In the genomic region with DNA sequence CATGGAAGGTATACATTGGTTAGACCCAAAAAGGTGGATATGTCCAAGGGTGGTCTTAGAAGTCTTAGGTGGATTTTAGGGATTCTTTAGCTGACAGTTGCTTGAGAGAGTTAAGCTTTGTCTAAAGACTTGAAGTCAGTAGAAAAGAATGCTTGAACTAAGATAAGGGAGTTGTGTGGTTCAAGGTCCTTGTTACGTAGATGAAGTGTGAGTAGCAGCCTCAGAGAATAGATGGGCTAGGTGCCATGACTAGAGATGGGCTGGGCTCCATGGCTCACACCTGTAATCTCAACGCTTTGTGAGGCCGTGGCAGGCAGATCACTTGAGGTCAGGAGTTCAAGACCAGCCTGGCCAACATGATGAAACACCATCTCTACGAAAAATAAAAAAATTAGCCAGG, we compare ENCODE assay signal across 12 cellular contexts. TPM values are rescaled to one million over a fixed set of nuclear protein-coding genes. Genes with fewer than 3 reads are reported as not detected.
DNase-seq lines count a peak whose midpoint lies in the region; ATAC-seq and TF ChIP-seq lines count a peak whose summit lies in the region.
"Had no signal": no experiment of that assay in that cellular context is flagged by ENCODE, and none has a peak within 500 bp of the region (broad histone marks: within the 10 kb centered on the region; RNA-seq: fewer than 3 reads in every experiment).

No MANE protein-coding gene starts in this region.

- H3K27me3 ChIP-seq in CD4-positive, alpha-beta T cell (ENCODE audit: control insufficient read depth, insufficient read depth, low read length): no peaks in the 10 kb centered on the region
- H3K27me3 ChIP-seq in left ventricle myocardium inferior (ENCODE audit: low read depth): no peaks in the 10 kb centered on the region

- peaks cover 37% of the 10 kb centered on the region for H3K36me3 Mint-ChIP-seq in CD4-positive, alpha-beta T cell (ENCODE audit: low read depth)
- peaks cover 10% of the 10 kb centered on the region for H3K36me3 Mint-ChIP-seq in IgD-negative memory B cell

- no peak overlapping the region for H3K27ac Mint-ChIP-seq in CD4-positive, alpha-beta T cell
- H3K27ac Mint-ChIP-seq in IgD-negative memory B cell: no peak overlapping the region

- peaks cover 47% of the 10 kb centered on the region for H3K4me1 Mint-ChIP-seq in CD4-positive, alpha-beta T cell (ENCODE audit: low read depth)
- peaks cover 16 to 20% (median 17%) of the 10 kb centered on the region in 3 donors for H3K4me1 Mint-ChIP-seq in IgD-negative memory B cell

- intact Hi-C loops in CD4-positive, alpha-beta T cell (cut with DNase I, micrococcal nuclease): loop anchor here (2.0 kb wide), 2 partner anchors 37 to 199 kb away; partner anchors contain the start of genes MCM8 (in 1 of the 2) and TRMT6 (in 1 of the 2)
- intact Hi-C loops in left ventricle myocardium inferior (cut with micrococcal nuclease): no loop called here

- DNase-seq in CD4-positive, alpha-beta T cell: no peak
- DNase-seq in amniotic epithelial cell (ENCODE audit: low read depth) (peak; percentile 83), mucosa of gallbladder (ENCODE audit: low spot score) (peak; percentile 82), left ventricle myocardium inferior (no peak)
- DNase-seq: activated effector memory CD4-positive, alpha-beta T cell treated with Interleukin-2 at 50 U/mL for 16 hours; NCI-H1436; NCI-H526 treated with DMSO at 0.1 percent for 48 hours had no signal

- CTCF ChIA-PET in CD4-positive, alpha-beta T cell (lab: Charles Lee): interaction anchor here (0.7 to 1.8 kb wide), 2 partner anchors 87 to 222 kb away, joined by 3 to 5 read pairs; no protein-coding TSS in a partner anchor

- POLR2A ChIA-PET in CD4-positive, alpha-beta T cell (lab: Charles Lee): interaction anchor here (1.6 to 3.2 kb wide), 2 partner anchors 36 to 38 kb away, joined by 3 to 20 read pairs; no protein-coding TSS in a partner anchor

- H3K36me3 ChIP-seq in left ventricle myocardium inferior: no peaks in the 10 kb centered on the region

- no peaks in the 10 kb centered on the region for H3K27me3 Mint-ChIP-seq in CD4-positive, alpha-beta T cell
- H3K27me3 Mint-ChIP-seq in IgD-negative memory B cell: no peaks in the 10 kb centered on the region

- no peaks in the 10 kb centered on the region for H3K9me3 ChIP-seq in CD4-positive, alpha-beta T cell (ENCODE audit: control insufficient read depth, low read length)
- H3K9me3 ChIP-seq in left ventricle myocardium inferior (replicated peaks): no peaks in the 10 kb centered on the region

- H3K4me1 ChIP-seq in left ventricle myocardium inferior: peaks cover 16% of the 10 kb centered on the region

- no peak for ATAC-seq in CD4-positive, alpha-beta T cell (ENCODE audit: poor library complexity)
- no peak for ATAC-seq in HG02678 (IDR thresholded peaks at IDR 0.05; ENCODE audit: unreplicated experiment)
- ATAC-seq in HG02759 (IDR thresholded peaks at IDR 0.05; ENCODE audit: unreplicated experiment): no peak
- no peak for ATAC-seq in GM21576 (IDR thresholded peaks at IDR 0.05; ENCODE audit: unreplicated experiment)

- peaks cover 2% of the 10 kb centered on the region for H3K9me3 Mint-ChIP-seq in CD4-positive, alpha-beta T cell
- H3K9me3 Mint-ChIP-seq in IgD-negative memory B cell: peaks cover 0 to 2% (median 0%) of the 10 kb centered on the region in 3 donors

- peak overlapping the region; percentile 96 for H3K4me3 Mint-ChIP-seq in CD4-positive, alpha-beta T cell
- H3K4me3 Mint-ChIP-seq in IgD-negative memory B cell: peak overlapping the region; percentile 67 to 99 (median 92)

- H3K4me3 ChIP-seq in left ventricle myocardium inferior: no peak overlapping the region

- no peak for TF ChIP-seq CTCF in CD4-positive, alpha-beta T cell (IDR thresholded peaks at IDR 0.05)
- TF ChIP-seq CTCF in left ventricle myocardium inferior (IDR thresholded peaks at IDR 0.05; ENCODE audit: borderline replicate concordance): no peak

- no peak overlapping the region for H3K27ac ChIP-seq in CD4-positive, alpha-beta T cell (ENCODE audit: low read depth, low read length)
- H3K27ac ChIP-seq in left ventricle myocardium inferior (replicated peaks): no peak overlapping the region
- H3K27ac ChIP-seq: C4-2B had no signal

RNA-seq across cellular contexts. Expression of gene SHLD1, which starts 1.7 kb away (rescaled TPM):
- 1 to 10 TPM; 7.0 to 7.3 TPM for total RNA-seq in CD4-positive, alpha-beta T cell
- polyA plus RNA-seq in IgD-negative memory B cell: 19.8 TPM
- 12.1 TPM for total RNA-seq in mucosa of gallbladder
- 5.7 TPM for total RNA-seq in left ventricle myocardium inferior

Comparison
In these comparisons a context has a peak if more than half of its experiments do, and no peak if none do; other contexts are left out.
1. DNase-seq: peak in amniotic epithelial cell (single experiment) and mucosa of gallbladder (single experiment); none in CD4-positive, alpha-beta T cell (0 of 10) and left ventricle myocardium inferior (single experiment).